In the genomic region with DNA sequence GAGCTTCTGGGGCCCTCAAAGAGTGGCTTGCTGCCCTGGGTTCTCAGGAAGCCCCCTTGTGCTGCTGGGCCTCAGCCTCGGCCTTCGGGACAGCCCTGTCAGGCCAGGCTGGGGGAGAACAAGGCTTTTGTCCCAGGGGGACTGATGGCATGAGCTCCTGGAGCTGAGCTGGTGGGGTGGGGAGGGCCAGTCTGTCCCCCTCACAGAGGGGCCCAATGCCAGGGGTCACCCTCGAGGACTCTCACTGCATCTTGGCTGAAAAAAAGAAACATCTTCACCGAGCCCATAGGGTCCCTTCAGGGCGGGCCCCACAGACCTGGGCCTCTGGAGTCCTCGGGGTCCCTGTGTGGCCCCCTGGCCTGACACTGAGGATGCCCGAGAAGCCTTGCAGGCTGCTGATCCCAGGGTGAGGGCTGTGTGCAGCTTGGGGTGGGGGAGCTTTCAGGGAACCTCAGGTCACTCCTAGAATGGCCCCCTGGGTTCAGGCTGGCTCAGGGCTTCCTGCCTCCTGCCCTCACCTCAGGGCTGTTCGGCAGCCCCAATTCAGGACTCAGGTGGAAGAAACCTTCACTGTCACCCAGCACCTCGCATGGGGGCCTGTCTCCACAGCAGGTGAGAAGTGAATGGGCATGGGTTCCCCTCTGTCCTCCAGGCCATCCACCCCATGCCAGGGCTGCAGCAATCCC, we compare ENCODE assay signal across 16 cellular contexts.
"Had no signal": no experiment of that assay in that cellular context is flagged by ENCODE, and none has a peak within 500 bp of the region (broad histone marks: within the 10 kb centered on the region; RNA-seq: fewer than 3 reads in every experiment).

No MANE protein-coding gene starts in this region.

- H3K4me3 Mint-ChIP-seq: naive thymus-derived CD8-positive, alpha-beta T cell had no signal

- H3K27ac ChIP-seq: coronary artery, dorsolateral prefrontal cortex, ovary, right atrium auricular region, sigmoid colon, skin epidermis, tibial artery, upper lobe of left lung had no signal

- H3K4me3 ChIP-seq: coronary artery, dorsolateral prefrontal cortex, mucosa of descending colon, ovary, right atrium auricular region, sigmoid colon, skin epidermis, tibial artery, upper lobe of left lung had no signal

- H3K9me3 ChIP-seq: ovary, right atrium auricular region, sigmoid colon, tibial artery had no signal

- H3K27me3 ChIP-seq: dorsolateral prefrontal cortex, ovary, right atrium auricular region, sigmoid colon, upper lobe of left lung had no signal

- H3K36me3 ChIP-seq: ovary, right atrium auricular region, sigmoid colon, tibial artery, upper lobe of left lung had no signal

- ATAC-seq: esophagus mucosa; mucosa of descending colon; naive thymus-derived CD8-positive, alpha-beta T cell had no signal

- DNase-seq: central memory CD4-positive, alpha-beta T cell; effector CD8-positive, alpha-beta T cell; mammary epithelial cell; naive thymus-derived CD8-positive, alpha-beta T cell; ovary; sigmoid colon; stimulated activated CD4-positive, alpha-beta T cell treated with anti-CD3 and anti-CD28 coated beads, Interleukin-2, amount 100 ng/mL, for 48 hours; stimulated activated naive CD4-positive, alpha-beta T cell treated with Interleukin-2 at 50 U/mL for 16 hours; tibial artery; upper lobe of left lung had no signal

- H3K4me1 ChIP-seq: right atrium auricular region, sigmoid colon, upper lobe of left lung had no signal

- H3K4me1 Mint-ChIP-seq: naive thymus-derived CD8-positive, alpha-beta T cell had no signal

- H3K27ac Mint-ChIP-seq: naive thymus-derived CD8-positive, alpha-beta T cell had no signal
